Comparison of ENCODE assay signal across 8 cellular contexts in the genomic region with DNA sequence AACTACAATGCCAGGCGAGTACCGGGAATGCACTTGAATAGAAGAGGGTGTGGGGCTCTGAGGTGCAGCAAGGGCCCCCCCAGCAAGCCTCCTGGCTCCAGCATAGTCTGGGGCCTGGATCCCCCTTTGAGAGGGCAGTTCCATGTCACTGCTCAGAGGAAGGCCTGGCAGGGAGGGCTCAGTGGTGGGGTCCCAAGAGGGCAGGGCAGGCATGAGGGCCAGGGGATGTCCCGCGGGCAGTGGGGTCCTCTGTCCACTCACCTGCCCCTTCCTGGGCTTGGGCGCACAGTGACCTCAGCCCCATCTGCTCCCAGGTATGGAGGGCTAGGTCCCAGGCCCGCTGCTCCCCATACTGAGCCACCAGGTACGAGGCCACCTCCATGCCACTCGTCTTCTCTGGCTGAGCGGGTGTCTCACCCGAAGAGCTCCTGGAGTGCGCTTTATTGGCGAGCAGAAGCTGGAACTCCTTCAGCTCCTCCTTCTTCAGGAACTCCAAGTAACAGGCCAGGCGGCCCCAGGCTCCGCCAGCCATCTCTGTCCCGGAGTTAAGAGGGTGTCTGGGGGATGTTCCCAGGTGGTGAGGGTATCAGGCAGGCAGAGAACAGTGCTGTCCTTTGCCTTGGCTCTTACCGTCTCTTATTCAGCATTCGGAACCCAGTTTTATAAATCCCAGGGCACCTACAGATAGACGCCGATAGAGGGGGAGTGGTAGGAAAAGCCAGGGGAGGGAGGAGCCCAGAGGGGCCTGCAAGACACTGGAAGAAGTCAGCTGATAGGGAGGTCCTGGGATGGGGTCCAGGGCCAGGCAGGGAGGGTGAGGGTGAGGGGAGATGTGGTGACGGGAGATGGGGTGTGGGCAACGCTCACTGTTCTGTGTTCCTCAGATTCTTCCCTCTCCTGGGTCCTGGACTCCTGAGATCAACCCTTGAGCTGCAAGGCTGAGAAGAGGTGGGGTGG. TPM values are rescaled to one million over a fixed set of nuclear protein-coding genes. Genes with fewer than 3 reads are reported as not detected.
DNase-seq lines count a peak whose midpoint lies in the region; ATAC-seq and TF ChIP-seq lines count a peak whose summit lies in the region.

No MANE protein-coding gene starts in this region.

- H3K4me3 ChIP-seq in astrocyte of the cerebellum (ENCODE audit: low read depth, low read length) (peak overlapping the region; percentile 40), mononuclear cell (ENCODE audit: low read length) (peak overlapping the region; percentile 58)

- peak; percentile 12 for ATAC-seq in HG03025 (IDR thresholded peaks at IDR 0.05; ENCODE audit: low FRiP score, unreplicated experiment)

- DNase-seq in GDM1 (lab: John Stamatoyannopoulos, UW) (peak; percentile 13), astrocyte of the cerebellum (ENCODE audit: low read depth) (no peak), NCI-H2081 treated with DMSO at 0.1 percent for 48 hours (lab: John Stamatoyannopoulos, UW) (no peak), NCI-H1417 treated with DMSO at 0.1 percent for 48 hours (lab: John Stamatoyannopoulos, UW) (no peak), C1 segment of cervical spinal cord (lab: John Stamatoyannopoulos, UW) (no peak), DMS 273 (lab: John Stamatoyannopoulos, UW; ENCODE audit: unreplicated experiment) (no peak)

- H3K9me3 ChIP-seq in mononuclear cell (ENCODE audit: low read depth, low read length), result no peaks in the 10 kb centered on the region

- in situ Hi-C loops in astrocyte of the cerebellum (cut with HindIII; ENCODE audit: low sequenced_read_pairs), result no loop called here

- H3K4me1 ChIP-seq in mononuclear cell (ENCODE audit: insufficient read depth, low read length), result peaks cover 66% of the 10 kb centered on the region

- H3K27me3 ChIP-seq in mononuclear cell (ENCODE audit: insufficient read depth, low read length), result no peaks in the 10 kb centered on the region

- no peak for TF ChIP-seq CTCF in astrocyte of the cerebellum (IDR thresholded peaks at IDR 0.05; ENCODE audit: low read depth, low read length, missing control alignments)

RNA-seq across cellular contexts. Expression of a gene that starts 0.6 kb away (rescaled TPM):
- total RNA-seq in mononuclear cell, result 118 TPM
